ENCODE assay signal across 10 cellular contexts in genomic region chrX:129145382-129145781, GRCh38.
DNase-seq lines count a peak whose midpoint lies in the region; TF ChIP-seq lines count a peak whose summit lies in the region.
"Had no signal": no experiment of that assay in that cellular context is flagged by ENCODE, and none has a peak within 500 bp of the region (broad histone marks: within the 10 kb centered on the region; RNA-seq: fewer than 3 reads in every experiment).

No MANE protein-coding gene starts in this region.

- no peak overlapping the region for H3K4me3 Mint-ChIP-seq in Calu3 (ENCODE audit: low read depth, unreplicated experiment)
- peak overlapping the region; percentile 46 for H3K4me3 Mint-ChIP-seq in glutamatergic neuron (ENCODE audit: unreplicated experiment)
- no peak overlapping the region for H3K4me3 Mint-ChIP-seq in HFFc6
- H3K4me3 Mint-ChIP-seq: CD14-positive monocyte; CD8-positive, alpha-beta T cell had no signal

- no peaks in the 10 kb centered on the region for H3K36me3 Mint-ChIP-seq in Calu3 (ENCODE audit: insufficient read depth, unreplicated experiment)
- H3K36me3 Mint-ChIP-seq in glutamatergic neuron (ENCODE audit: unreplicated experiment), result no peaks in the 10 kb centered on the region
- no peaks in the 10 kb centered on the region for H3K36me3 Mint-ChIP-seq in HFFc6 (ENCODE audit: low read depth)
- H3K36me3 Mint-ChIP-seq: CD14-positive monocyte; CD8-positive, alpha-beta T cell had no signal

- TF ChIP-seq CTCF in Calu3 (IDR thresholded peaks at IDR 0.05; ENCODE audit: unreplicated experiment), result no peak
- TF ChIP-seq CTCF in glutamatergic neuron (IDR thresholded peaks at IDR 0.05; ENCODE audit: partially characterized antibody, unreplicated experiment), result no peak
- no peak for TF ChIP-seq CTCF in WERI-Rb-1 (IDR thresholded peaks at IDR 0.05; ENCODE audit: low read depth, low read length)
- no peak for TF ChIP-seq CTCF in HFFc6 (IDR thresholded peaks at IDR 0.05)

- CTCF ChIA-PET in Calu3 (lab: Charles Lee), result no interaction called here

- H3K27me3 Mint-ChIP-seq in Calu3 (ENCODE audit: unreplicated experiment) (no peaks in the 10 kb centered on the region), glutamatergic neuron (ENCODE audit: unreplicated experiment) (no peaks in the 10 kb centered on the region), HFFc6 (ENCODE audit: insufficient read depth) (no peaks in the 10 kb centered on the region)

- H3K9me3 Mint-ChIP-seq in Calu3 (ENCODE audit: low read depth, unreplicated experiment) (no peaks in the 10 kb centered on the region), glutamatergic neuron (ENCODE audit: unreplicated experiment) (no peaks in the 10 kb centered on the region), HFFc6 (no peaks in the 10 kb centered on the region)
- H3K9me3 Mint-ChIP-seq: CD14-positive monocyte; CD8-positive, alpha-beta T cell had no signal

- intact Hi-C loops in Calu3 (cut with micrococcal nuclease; ENCODE audit: unreplicated experiment), result loop anchor here (10.0 kb wide), 1 partner anchor 111 kb away; no protein-coding TSS in a partner anchor

- H3K36me3 ChIP-seq in WERI-Rb-1, result no peaks in the 10 kb centered on the region

- no peak overlapping the region for H3K27ac ChIP-seq in WERI-Rb-1

- H3K27ac Mint-ChIP-seq in Calu3 (ENCODE audit: unreplicated experiment) (peak overlapping the region; percentile 52), glutamatergic neuron (ENCODE audit: unreplicated experiment) (peak overlapping the region; percentile 22), HFFc6 (no peak overlapping the region)
- H3K27ac Mint-ChIP-seq: CD8-positive, alpha-beta T cell had no signal

- H3K9me3 ChIP-seq in WERI-Rb-1 (ENCODE audit: severe bottlenecking), result no peaks in the 10 kb centered on the region

- DNase-seq in Calu3 (no peak), NCI-H1436 (lab: John Stamatoyannopoulos, UW) (peak; percentile 37), glutamatergic neuron (peak; percentile 13), WERI-Rb-1 (no peak), HFFc6 (no peak), glomerular visceral epithelial cell (ENCODE audit: extremely low spot score) (no peak)
- DNase-seq: CD8-positive, alpha-beta T cell; COR-L47; DMS53 had no signal

- BruUV-seq in Calu3 (replicated peaks; lab: Mats Ljungman, UMichigan), result no TSS peak

- H3K4me1 Mint-ChIP-seq in Calu3 (ENCODE audit: low read depth, unreplicated experiment), result peaks cover 23% of the 10 kb centered on the region
- H3K4me1 Mint-ChIP-seq in glutamatergic neuron (ENCODE audit: low read depth, unreplicated experiment), result peaks cover 17% of the 10 kb centered on the region
- no peaks in the 10 kb centered on the region for H3K4me1 Mint-ChIP-seq in HFFc6 (ENCODE audit: low read depth)
- H3K4me1 Mint-ChIP-seq: CD14-positive monocyte had no signal

- peaks cover 4% of the 10 kb centered on the region for H3K27me3 ChIP-seq in WERI-Rb-1 (ENCODE audit: insufficient read depth, low read depth, severe bottlenecking)

- H3K4me3 ChIP-seq in WERI-Rb-1 (ENCODE audit: low read depth, low read length), result no peak overlapping the region

Comparison
In these comparisons a context has a peak if more than half of its experiments do, and no peak if none do; other contexts are left out.
1. DNase-seq: peak in NCI-H1436 (single experiment) and glutamatergic neuron (single experiment); none in Calu3 (single experiment), WERI-Rb-1 (single experiment), HFFc6 (single experiment) and glomerular visceral epithelial cell (single experiment).